Comparison of ENCODE assay signal across 8 cellular contexts in the genomic region with DNA sequence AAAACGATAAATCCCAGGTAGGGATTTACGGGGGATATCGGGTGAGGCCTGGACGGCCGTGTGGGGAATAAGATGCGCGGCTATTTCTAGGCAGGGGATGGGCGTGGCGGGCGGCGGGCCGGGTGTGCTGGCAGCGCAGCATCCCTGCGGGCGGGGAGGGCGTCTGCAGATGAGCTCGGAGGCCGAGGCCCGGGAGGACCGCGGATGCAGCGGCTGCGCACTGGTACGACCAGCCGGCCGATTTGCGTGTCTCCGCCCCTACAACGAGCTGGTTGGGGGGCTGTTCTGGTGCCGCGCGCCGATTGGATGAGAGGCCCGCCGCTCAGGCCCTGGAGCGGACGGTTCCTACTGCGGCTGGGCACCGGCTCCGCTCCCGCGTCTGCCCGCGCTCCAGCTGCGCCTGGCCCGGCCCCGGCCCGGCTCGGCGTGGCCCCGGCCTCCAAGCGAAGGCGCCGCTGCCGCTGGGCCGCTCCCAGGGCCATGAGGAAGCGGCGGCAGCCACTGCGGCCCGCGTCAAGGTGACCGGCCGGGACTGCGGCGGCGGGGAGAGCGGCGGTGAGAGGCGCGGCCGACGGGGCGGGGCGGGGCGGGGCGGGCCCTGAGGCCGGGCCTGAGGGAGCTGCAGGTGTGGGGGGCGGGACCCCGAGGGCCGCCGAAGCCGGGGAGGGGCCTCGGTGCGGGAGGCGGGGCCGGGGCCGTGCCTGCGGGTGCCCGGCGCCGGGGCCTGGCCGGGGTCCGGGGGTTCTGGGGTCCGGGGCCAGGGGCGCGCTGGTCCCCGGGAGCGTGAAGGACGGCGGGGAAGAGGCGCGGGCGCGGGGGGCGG. TPM values are rescaled to one million over a fixed set of nuclear protein-coding genes. Genes with fewer than 3 reads are reported as not detected.
DNase-seq lines count a peak whose midpoint lies in the region; ATAC-seq and TF ChIP-seq lines count a peak whose summit lies in the region.

Gene RALGPS1, plus strand, starts transcription at position 325 of the 823 bp plus-strand sequence. CDS start 47,508 bp downstream, outside the sequence.

- DNase-seq in GM12865 (ENCODE audit: low read depth) (peak; percentile 96), NCI-H128 (lab: John Stamatoyannopoulos, UW; ENCODE audit: unreplicated experiment) (peak; percentile 96), SKM-1 treated with dmso at 0.1 percent for 144 hours (lab: John Stamatoyannopoulos, UW; ENCODE audit: unreplicated experiment) (peak; percentile 82), Right ventricle myocardium inferior (ENCODE audit: missing footprints) (peak; percentile 98), osteocyte (ENCODE audit: extremely low spot score, unreplicated experiment) (peak; percentile 98), thoracic aorta (ENCODE audit: low spot score) (peak; percentile 76)
- DNase-seq in activated naive CD8-positive, alpha-beta T cell treated with anti-CD3 and anti-CD28 coated beads, Interleukin-2, amount 10 ng/mL, durations not matched to agents 7 days and 5 days = peak; percentile 87

- H3K4me3 ChIP-seq in GM12865 (ENCODE audit: low read depth, low read length) = peak within 1 kb of the TSS; percentile 46
- peak within 1 kb of the TSS; percentile 78 for H3K4me3 ChIP-seq in thoracic aorta

- ATAC-seq in HG02759 (IDR thresholded peaks at IDR 0.05; ENCODE audit: unreplicated experiment) (peak; percentile 98), Right ventricle myocardium inferior (peak; percentile 99), thoracic aorta (ENCODE audit: insufficient number of reproducible peaks, low FRiP score, low read depth) (peak; percentile 92)
- peak; percentile 98 for ATAC-seq in activated naive CD8-positive, alpha-beta T cell treated with anti-CD3 and anti-CD28 coated beads, Interleukin-2, amount 10 ng/mL, durations not matched to agents 7 days and 5 days (ENCODE audit: low read depth)

- no peaks in the 10 kb centered on the region for H3K9me3 Mint-ChIP-seq in activated naive CD8-positive, alpha-beta T cell treated with anti-CD3 and anti-CD28 coated beads, Interleukin-2, amount 10 ng/mL, durations not matched to agents 7 days and 5 days
- peaks cover 3% of the 10 kb centered on the region for H3K9me3 Mint-ChIP-seq in osteocyte (ENCODE audit: unreplicated experiment)

- H3K27ac Mint-ChIP-seq in activated naive CD8-positive, alpha-beta T cell treated with anti-CD3 and anti-CD28 coated beads, Interleukin-2, amount 10 ng/mL, durations not matched to agents 7 days and 5 days = no peak within 1 kb of the TSS
- peak within 1 kb of the TSS; percentile 27 for H3K27ac Mint-ChIP-seq in osteocyte (ENCODE audit: unreplicated experiment)

- POLR2A ChIA-PET in activated naive CD8-positive, alpha-beta T cell treated with anti-CD3 and anti-CD28 coated beads, Interleukin-2, amount 10 ng/mL, durations not matched to agents 7 days and 5 days (lab: Charles Lee) = interaction anchor here (1.4 kb wide), 1 partner anchor 55 kb away, joined by 6 read pairs; the partner anchor contains the start of gene ZBTB34

- H3K4me1 ChIP-seq in thoracic aorta (ENCODE audit: control insufficient read depth in 1 of 2, low read depth in 2 of 2) = peaks cover 0 to 6% of the 10 kb centered on the region in 2 donors

- H3K27me3 ChIP-seq in thoracic aorta (replicated peaks; ENCODE audit: insufficient read depth) = no peaks in the 10 kb centered on the region

- TF ChIP-seq CTCF in GM12865 (IDR thresholded peaks at IDR 0.05; ENCODE audit: insufficient read depth, low read depth, low read length, missing control alignments) (no peak), osteocyte (IDR thresholded peaks at IDR 0.05) (no peak), thoracic aorta (IDR thresholded peaks at IDR 0.05) (no peak)

- H3K27me3 Mint-ChIP-seq in activated naive CD8-positive, alpha-beta T cell treated with anti-CD3 and anti-CD28 coated beads, Interleukin-2, amount 10 ng/mL, durations not matched to agents 7 days and 5 days = peaks cover 13% of the 10 kb centered on the region
- H3K27me3 Mint-ChIP-seq in osteocyte (ENCODE audit: unreplicated experiment) = peaks cover 16% of the 10 kb centered on the region

- intact Hi-C loops in Right ventricle myocardium inferior (cut with DNase I) = loop anchor here (5.0 kb wide), 1 partner anchor 52 kb away; the partner anchor contains the start of gene ZBTB34

- no peaks in the 10 kb centered on the region for H3K9me3 ChIP-seq in thoracic aorta

- peaks cover 8% of the 10 kb centered on the region for H3K4me1 Mint-ChIP-seq in activated naive CD8-positive, alpha-beta T cell treated with anti-CD3 and anti-CD28 coated beads, Interleukin-2, amount 10 ng/mL, durations not matched to agents 7 days and 5 days
- H3K4me1 Mint-ChIP-seq in osteocyte (ENCODE audit: unreplicated experiment) = peaks cover 14% of the 10 kb centered on the region

- H3K36me3 ChIP-seq in thoracic aorta = no peaks in the 10 kb centered on the region

- peak within 1 kb of the TSS; percentile 73 for H3K4me3 Mint-ChIP-seq in activated naive CD8-positive, alpha-beta T cell treated with anti-CD3 and anti-CD28 coated beads, Interleukin-2, amount 10 ng/mL, durations not matched to agents 7 days and 5 days
- H3K4me3 Mint-ChIP-seq in osteocyte (ENCODE audit: unreplicated experiment) = peak within 1 kb of the TSS; percentile 72

- no peaks in the 10 kb centered on the region for H3K36me3 Mint-ChIP-seq in activated naive CD8-positive, alpha-beta T cell treated with anti-CD3 and anti-CD28 coated beads, Interleukin-2, amount 10 ng/mL, durations not matched to agents 7 days and 5 days
- H3K36me3 Mint-ChIP-seq in osteocyte (ENCODE audit: unreplicated experiment) = no peaks in the 10 kb centered on the region

- H3K27ac ChIP-seq in thoracic aorta = peak within 1 kb of the TSS; percentile 49 to 61

RNA-seq across cellular contexts. Expression of gene RALGPS1, which starts in this region (rescaled TPM):
- 1 to 10 TPM; 4.8 to 5.1 TPM for total RNA-seq in activated naive CD8-positive, alpha-beta T cell treated with anti-CD3 and anti-CD28 coated beads, Interleukin-2, amount 10 ng/mL, durations not matched to agents 7 days and 5 days
- total RNA-seq in Right ventricle myocardium inferior (15.3 TPM), osteocyte (8.7 and 9.9 TPM in 2 replicates), thoracic aorta (10 to 100 TPM in 1 of 2 donors, 1 to 10 TPM in 1; 7.6 to 18.5 TPM)

Comparison
In these comparisons a context has a peak if more than half of its experiments do, and no peak if none do; other contexts are left out.
1. Peak in every context shown above with its lines: DNase-seq, ATAC-seq, H3K4me3 ChIP-seq and H3K27ac ChIP-seq.